16 cellular contexts compared by ENCODE assay signal in the genomic region with DNA sequence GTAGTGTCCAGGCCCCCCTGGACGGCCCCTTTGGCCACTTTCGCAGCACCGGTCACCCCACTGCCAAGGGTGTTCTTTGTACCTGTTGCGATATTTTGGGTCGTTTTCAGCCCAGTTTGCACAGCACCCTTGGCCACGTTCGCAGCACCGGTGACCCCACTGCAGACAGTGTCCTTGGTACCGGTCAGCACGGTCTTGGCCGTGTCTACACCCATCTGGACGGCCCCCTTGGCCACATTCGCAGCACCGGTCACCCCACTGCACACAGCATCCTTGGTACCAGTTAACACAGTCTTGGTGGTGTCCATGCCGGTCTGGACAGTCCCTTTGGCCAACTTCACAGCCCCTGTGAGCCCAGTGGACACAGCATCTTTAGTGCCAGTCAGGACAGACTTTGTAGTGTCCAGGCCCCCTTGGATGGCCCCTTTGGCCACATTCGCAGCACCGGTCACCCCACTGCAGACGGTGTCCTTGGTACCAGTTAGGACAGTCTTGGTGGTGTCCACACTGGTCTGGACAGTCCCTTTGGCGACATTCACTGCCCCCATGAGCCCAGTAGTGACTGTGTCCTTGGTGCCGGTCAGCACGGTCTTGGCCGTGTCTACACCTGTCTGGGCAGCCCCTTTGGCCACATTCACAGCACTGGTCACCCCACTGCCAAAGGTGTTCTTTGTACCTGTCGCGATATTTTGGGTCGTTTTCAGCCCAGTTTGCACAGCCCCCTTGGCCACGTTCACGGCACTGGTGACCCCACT. TPM values are rescaled to one million over a fixed set of nuclear protein-coding genes. Genes with fewer than 3 reads are reported as not detected.
DNase-seq lines count a peak whose midpoint lies in the region; ATAC-seq, FAIRE-seq and TF ChIP-seq lines count a peak whose summit lies in the region.
"Had no signal": no experiment of that assay in that cellular context is flagged by ENCODE, and none has a peak within 500 bp of the region (broad histone marks: within the 10 kb centered on the region; RNA-seq: fewer than 3 reads in every experiment).

No MANE protein-coding gene starts in this region.

- POLR2A ChIA-PET in PC-3 (lab: Charles Lee; ENCODE audit: unreplicated experiment), result no interaction called here

- TSS peak; percentile 9 for BruUV-seq in PC-3 (replicated peaks; lab: Mats Ljungman, UMichigan)

- H2BK120ac ChIP-seq in mesenchymal stem cell (ENCODE audit: low read depth, low read length), result no peak overlapping the region

- no peak overlapping the region for H2AK5ac ChIP-seq in mesenchymal stem cell (ENCODE audit: low read length, severe bottlenecking)

- H4K91ac ChIP-seq in mesenchymal stem cell (ENCODE audit: low read length), result peak overlapping the region; percentile 20

- H4K8ac ChIP-seq in mesenchymal stem cell (ENCODE audit: low read length), result peak overlapping the region; percentile 29

- CTCF ChIA-PET in PC-3 (lab: Charles Lee), result no interaction called here

- H3K27ac ChIP-seq in PC-3 (ENCODE audit: low read length), result no peak overlapping the region
- no peak overlapping the region for H3K27ac ChIP-seq in mesenchymal stem cell (ENCODE audit: low read length, poor library complexity, severe bottlenecking)
- H3K27ac ChIP-seq in skeletal muscle tissue (ENCODE audit: low read depth, low read length), result no peak overlapping the region
- H3K27ac ChIP-seq: A549, C4-2B had no signal

- H2BK12ac ChIP-seq in mesenchymal stem cell (ENCODE audit: low read length in 2 of 2), result no peak overlapping the region

- H3K4ac ChIP-seq in mesenchymal stem cell (ENCODE audit: low read depth in 1 of 2, low read length in 2 of 2), result no peak overlapping the region

- DNase-seq in HTR-8/SVneo (ENCODE audit: insufficient read length, low spot score) (no peak), PC-3 (no peak), mesenchymal stem cell (no peak), HAP-1 (ENCODE audit: low spot score in 2 of 2) (no peak), NCI-H1417 (lab: John Stamatoyannopoulos, UW) (no peak)
- DNase-seq: BE2C; CD4-positive, alpha-beta memory T cell; DMS79; GOT3; HCEC 1CT; HFFc6 had no signal

- no peak overlapping the region for H3K4me3 ChIP-seq in PC-3 (ENCODE audit: low read length)
- no peak overlapping the region for H3K4me3 ChIP-seq in mesenchymal stem cell (ENCODE audit: insufficient read depth in 1 of 2, low read depth in 1 of 2, low read length in 2 of 2)
- H3K4me3 ChIP-seq in skeletal muscle tissue (ENCODE audit: low read length in 3 of 3), result peak overlapping the region in 2 of 3 donors; percentile 52 to 65
- no peak overlapping the region for H3K4me3 ChIP-seq in HAP-1
- H3K4me3 ChIP-seq: A549 had no signal

- H3K18ac ChIP-seq in mesenchymal stem cell (ENCODE audit: low read depth in 1 of 2, low read length in 2 of 2), result no peak overlapping the region

- H3K9me2 ChIP-seq in PC-3 (replicated peaks; ENCODE audit: low read length), result no peaks in the 10 kb centered on the region

- H2AFZ ChIP-seq in PC-3 (ENCODE audit: low read length) (no peak overlapping the region), mesenchymal stem cell (ENCODE audit: low read depth, low read length) (no peak overlapping the region)

- H3K23ac ChIP-seq in mesenchymal stem cell (ENCODE audit: low read length in 2 of 2), result no peak overlapping the region

- peaks cover 2% of the 10 kb centered on the region for H3K79me1 ChIP-seq in mesenchymal stem cell (replicated peaks; ENCODE audit: low read length, poor library complexity, severe bottlenecking)

- H3K79me2 ChIP-seq in PC-3 (ENCODE audit: low read length), result no peaks in the 10 kb centered on the region

- H3K4me1 ChIP-seq in PC-3 (ENCODE audit: insufficient read depth, low read length) (peaks cover 4% of the 10 kb centered on the region), mesenchymal stem cell (ENCODE audit: control insufficient read depth, insufficient read depth, low read depth, low read length) (peaks cover 8% of the 10 kb centered on the region), skeletal muscle tissue (ENCODE audit: control insufficient read depth in 3 of 3, insufficient read depth in 3 of 3, low read length in 3 of 3) (peaks cover 42 to 74% (median 62%) of the 10 kb centered on the region in 3 donors), HAP-1 (no peaks in the 10 kb centered on the region)
- H3K4me1 ChIP-seq: BE2C had no signal

- intact Hi-C loops in PC-3 (cut with micrococcal nuclease), result no loop called here

- no peaks in the 10 kb centered on the region for H3K36me3 ChIP-seq in PC-3 (ENCODE audit: low read depth, low read length)
- H3K36me3 ChIP-seq in mesenchymal stem cell (ENCODE audit: control insufficient read depth in 1 of 2, insufficient read depth in 2 of 2, low read depth in 1 of 2, low read length in 2 of 2), result peaks cover 4 to 20% of the 10 kb centered on the region in 2 experiments
- peaks cover 33 to 57% (median 36%) of the 10 kb centered on the region in 3 donors for H3K36me3 ChIP-seq in skeletal muscle tissue (ENCODE audit: control insufficient read depth in 3 of 3, insufficient read depth in 3 of 3, low read length in 3 of 3)
- no peaks in the 10 kb centered on the region for H3K36me3 ChIP-seq in HAP-1 (replicated peaks)
- H3K36me3 ChIP-seq: BE2C had no signal

- in situ Hi-C loops in HAP-1 (cut with MboI; ENCODE audit: low sequenced_read_pairs), result no loop called here

- peak; percentile 16 for FAIRE-seq in HTR-8/SVneo (lab: Jason Lieb, UNC)
- FAIRE-seq: A549, GM12891 had no signal

- no peak overlapping the region for H3K9ac ChIP-seq in PC-3 (ENCODE audit: low read length)
- no peak overlapping the region for H3K9ac ChIP-seq in mesenchymal stem cell (ENCODE audit: low read length)
- peak overlapping the region in 2 of 3 donors; percentile 20 to 69 for H3K9ac ChIP-seq in skeletal muscle tissue (ENCODE audit: low read depth in 1 of 3, low read length in 3 of 3)

- WGBS in mesenchymal stem cell, result 88% methylated on average over 27 of the region's 27 CpGs

- H3K14ac ChIP-seq in mesenchymal stem cell (ENCODE audit: low read length in 2 of 2), result no peak overlapping the region

- H2BK5ac ChIP-seq in mesenchymal stem cell (ENCODE audit: low read depth, low read length, poor library complexity, severe bottlenecking), result no peak overlapping the region

- H3K27me3 ChIP-seq in PC-3 (ENCODE audit: low read length) (no peaks in the 10 kb centered on the region), mesenchymal stem cell (ENCODE audit: control insufficient read depth in 1 of 2, insufficient read depth in 1 of 2, low read length in 2 of 2) (peaks cover 0 to 5% of the 10 kb centered on the region in 2 experiments), skeletal muscle tissue (ENCODE audit: control insufficient read depth in 3 of 3, insufficient read depth in 3 of 3, low read length in 3 of 3) (no peaks in the 10 kb centered on the region), HAP-1 (ENCODE audit: low read depth) (no peaks in the 10 kb centered on the region)
- H3K27me3 ChIP-seq: BE2C had no signal

- ATAC-seq in PC-3, result no peak

- H3K4me2 ChIP-seq in PC-3 (ENCODE audit: low read length) (no peak overlapping the region), mesenchymal stem cell (ENCODE audit: low read length, poor library complexity, severe bottlenecking) (no peak overlapping the region)
- H3K4me2 ChIP-seq: A549 had no signal

- no peaks in the 10 kb centered on the region for H4K20me1 ChIP-seq in PC-3 (ENCODE audit: low read length)

- no peak overlapping the region for H2BK15ac ChIP-seq in mesenchymal stem cell (ENCODE audit: low read depth, poor library complexity, severe bottlenecking)

- no peaks in the 10 kb centered on the region for H3K9me3 ChIP-seq in PC-3 (ENCODE audit: low read length)
- H3K9me3 ChIP-seq in mesenchymal stem cell (ENCODE audit: control insufficient read depth, low read length), result no peaks in the 10 kb centered on the region
- no peaks in the 10 kb centered on the region for H3K9me3 ChIP-seq in skeletal muscle tissue (ENCODE audit: control insufficient read depth in 3 of 3, low read length in 3 of 3)
- no peaks in the 10 kb centered on the region for H3K9me3 ChIP-seq in HAP-1
- H3K9me3 ChIP-seq: A549, BE2C had no signal

- no peak for TF ChIP-seq CTCF in PC-3 (conservative IDR thresholded peaks at IDR 0.05; ENCODE audit: low read depth, low read length)

- no peaks in the 10 kb centered on the region for H3F3A ChIP-seq in PC-3 (ENCODE audit: low read length, unreplicated experiment)

RNA-seq across cellular contexts. Expression of gene PLIN4, which starts 6.8 kb away (rescaled TPM):
- total RNA-seq in PC-3 (2014; rRNA removed), result 9.1 and 9.8 TPM in 2 replicates
- polyA plus RNA-seq in mesenchymal stem cell (2013, experiment 1 of 2), result 0.01 TPM
- 0.01 TPM for polyA plus RNA-seq in mesenchymal stem cell (2013, experiment 2 of 2)
- total RNA-seq in skeletal muscle tissue, result 15.7 TPM
- total RNA-seq: HFFc6 had no signal

RNA-seq across cellular contexts. Expression of gene PLIN5, which starts 23.5 kb away (rescaled TPM):
- 1.2 and 3.3 TPM in 2 replicates for total RNA-seq in PC-3 (2014; rRNA removed)
- not detected for polyA plus RNA-seq in mesenchymal stem cell (2013, experiment 1 of 2)
- polyA plus RNA-seq in mesenchymal stem cell (2013, experiment 2 of 2), result not detected
- 2.1 TPM for total RNA-seq in skeletal muscle tissue
- total RNA-seq: HFFc6 had no signal
- polyA plus RNA-seq: AG04450 had no signal

RNA-seq across cellular contexts. Expression of gene LRG1, which starts 28.4 kb away (rescaled TPM):
- total RNA-seq in PC-3 (2014; rRNA removed) (0.23 and 0.51 TPM in 2 replicates), skeletal muscle tissue (0.52 TPM)
- polyA plus RNA-seq in mesenchymal stem cell (2013, experiment 1 of 2), result 0.01 TPM
- not detected for polyA plus RNA-seq in mesenchymal stem cell (2013, experiment 2 of 2)
- total RNA-seq: CD4-positive, alpha-beta memory T cell; HFFc6 had no signal

RNA-seq across cellular contexts. Expression of gene HDGFL2, which starts 39.4 kb away (rescaled TPM):
- 111 and 165 TPM in 2 replicates for total RNA-seq in PC-3 (2014; rRNA removed)
- 45.0 TPM for polyA plus RNA-seq in mesenchymal stem cell (2013, experiment 1 of 2)
- 43.4 TPM for polyA plus RNA-seq in mesenchymal stem cell (2013, experiment 2 of 2)
- 33.9 TPM for total RNA-seq in skeletal muscle tissue

RNA-seq across cellular contexts. Expression of gene SEMA6B, which starts 48.0 kb away (rescaled TPM):
- total RNA-seq in PC-3 (2014; rRNA removed) (7.3 and 9.0 TPM in 2 replicates), skeletal muscle tissue (11.5 TPM)
- 2.7 TPM for polyA plus RNA-seq in mesenchymal stem cell (2013, experiment 1 of 2)
- polyA plus RNA-seq in mesenchymal stem cell (2013, experiment 2 of 2), result 2.6 TPM
- polyA plus RNA-seq: CD4-positive, alpha-beta memory T cell had no signal

Comparison
In these comparisons a context has a peak if more than half of its experiments do, and no peak if none do; other contexts are left out.
1. H3K4me3 ChIP-seq: peak in skeletal muscle tissue (2 of 3); none in PC-3 (single experiment), mesenchymal stem cell (0 of 2) and HAP-1 (single experiment).
2. H3K9ac ChIP-seq: peak in skeletal muscle tissue (2 of 3); none in PC-3 (single experiment) and mesenchymal stem cell (single experiment).